8 cellular contexts compared by ENCODE assay signal in the genomic region with DNA sequence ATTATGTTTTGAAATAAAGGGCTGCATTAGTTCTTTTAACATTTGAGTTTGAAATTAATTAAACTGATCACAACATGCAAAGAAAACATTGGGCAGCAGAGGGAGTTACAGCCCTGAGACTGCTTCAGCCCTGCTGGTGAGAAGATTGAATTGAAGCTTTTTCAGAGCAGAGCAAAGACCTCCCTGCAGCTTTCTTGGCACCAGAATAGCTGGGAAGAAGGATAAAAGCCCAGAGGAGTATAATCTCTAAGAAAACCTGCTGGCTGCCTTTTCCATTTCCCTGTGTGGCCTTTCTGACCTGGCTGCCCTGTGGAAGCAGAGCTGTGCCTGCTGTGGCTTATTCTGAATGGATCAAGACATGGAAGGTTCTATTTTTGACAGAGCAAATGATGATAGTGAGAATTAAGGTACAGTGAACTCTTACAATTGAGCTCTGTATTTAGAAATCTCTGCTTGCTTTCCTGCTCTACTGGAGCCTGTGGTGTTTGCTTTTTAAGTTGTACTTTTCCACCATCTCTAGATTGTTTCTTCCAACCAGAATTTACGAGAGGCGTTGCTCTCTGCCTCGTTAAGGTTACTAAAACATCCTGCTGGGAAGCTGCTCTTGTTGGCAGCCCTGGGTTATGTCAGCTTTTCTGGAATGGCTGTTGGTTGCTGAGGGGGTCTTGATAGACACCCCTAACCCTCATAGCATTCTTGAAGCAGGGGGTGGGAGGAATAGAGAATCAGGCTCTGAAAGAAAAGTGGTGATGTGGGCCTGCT.
DNase-seq lines count a peak whose midpoint lies in the region; ATAC-seq, FAIRE-seq and TF ChIP-seq lines count a peak whose summit lies in the region.

No MANE protein-coding gene starts in this region.

- no peak for FAIRE-seq in HTR-8/SVneo (lab: Jason Lieb, UNC)

- no peak for ATAC-seq in GM19035 (IDR thresholded peaks at IDR 0.05; ENCODE audit: unreplicated experiment)

- no peaks in the 10 kb centered on the region for H3K9me2 ChIP-seq in OCI-LY1 (ENCODE audit: low read depth, low read length)

- H3K4me1 ChIP-seq in OCI-LY1 (ENCODE audit: insufficient read depth, low read length, severe bottlenecking), result no peaks in the 10 kb centered on the region

- peak overlapping the region; percentile 36 for H3K27ac Mint-ChIP-seq in stimulated activated naive CD8-positive, alpha-beta T cell treated with anti-CD3 and anti-CD28 coated beads, Interleukin-15, Interleukin-2, amounts not matched to agents 100 ng/mL and 50 ng/mL, for 24 hours

- peak; percentile 67 for DNase-seq in DMS53 treated with DMSO at 0.1 percent for 48 hours (lab: John Stamatoyannopoulos, UW; ENCODE audit: unreplicated experiment)
- peak; percentile 81 for DNase-seq in HTR-8/SVneo (ENCODE audit: insufficient read length, low spot score)
- peak; percentile 85 to 91 for DNase-seq in cardiac fibroblast (ENCODE audit: low read depth in 2 of 2)
- DNase-seq in iris pigment epithelial cell (ENCODE audit: low read depth), result peak; percentile 78
- no peak for DNase-seq in stimulated activated CD4-positive, alpha-beta T cell treated with anti-CD3 and anti-CD28 coated beads, Interleukin-15, amount 100 ng/mL, for 24 hours

- no peak overlapping the region for H3K27ac ChIP-seq in OCI-LY1 (ENCODE audit: low read depth, low read length, poor library complexity, severe bottlenecking)

- no peak overlapping the region for H3K9ac ChIP-seq in OCI-LY1 (ENCODE audit: low read length)

- TF ChIP-seq CTCF in OCI-LY1 (IDR thresholded peaks at IDR 0.05; ENCODE audit: low read length), result peak; percentile 68
- TF ChIP-seq CTCF in cardiac fibroblast (IDR thresholded peaks at IDR 0.05; ENCODE audit: low read depth, low read length), result peak; percentile 87

- no peaks in the 10 kb centered on the region for H3F3A ChIP-seq in OCI-LY1 (ENCODE audit: insufficient read depth, low read length)

- peaks cover 62% of the 10 kb centered on the region for H3K36me3 Mint-ChIP-seq in stimulated activated naive CD8-positive, alpha-beta T cell treated with anti-CD3 and anti-CD28 coated beads, Interleukin-15, Interleukin-2, amounts not matched to agents 100 ng/mL and 50 ng/mL, for 24 hours (ENCODE audit: low read depth)

- H3K4me3 ChIP-seq in OCI-LY1 (ENCODE audit: low read depth, low read length, poor library complexity, severe bottlenecking), result no peak overlapping the region
- H3K4me3 ChIP-seq in cardiac fibroblast (replicated peaks in 1 of 2; ENCODE audit: low read depth in 2 of 2, low read length in 2 of 2), result no peak overlapping the region

- H3K4me2 ChIP-seq in OCI-LY1 (ENCODE audit: low read length), result no peak overlapping the region

- H3K27me3 ChIP-seq in OCI-LY1 (ENCODE audit: insufficient read depth, low read length), result no peaks in the 10 kb centered on the region

- no peaks in the 10 kb centered on the region for H3K27me3 Mint-ChIP-seq in stimulated activated naive CD8-positive, alpha-beta T cell treated with anti-CD3 and anti-CD28 coated beads, Interleukin-15, Interleukin-2, amounts not matched to agents 100 ng/mL and 50 ng/mL, for 24 hours

- H3K4me3 Mint-ChIP-seq in stimulated activated naive CD8-positive, alpha-beta T cell treated with anti-CD3 and anti-CD28 coated beads, Interleukin-15, Interleukin-2, amounts not matched to agents 100 ng/mL and 50 ng/mL, for 24 hours, result no peak overlapping the region

- no peaks in the 10 kb centered on the region for H3K79me2 ChIP-seq in OCI-LY1 (ENCODE audit: insufficient read depth, low read length)

- peaks cover 64% of the 10 kb centered on the region for H3K36me3 ChIP-seq in OCI-LY1 (ENCODE audit: insufficient read depth, low read length)

- no peaks in the 10 kb centered on the region for H3K9me3 ChIP-seq in OCI-LY1 (ENCODE audit: low read length)

- no peaks in the 10 kb centered on the region for H3K9me3 Mint-ChIP-seq in stimulated activated naive CD8-positive, alpha-beta T cell treated with anti-CD3 and anti-CD28 coated beads, Interleukin-15, Interleukin-2, amounts not matched to agents 100 ng/mL and 50 ng/mL, for 24 hours

- no peaks in the 10 kb centered on the region; the same call in 1 of the 2 replicates for H4K20me1 ChIP-seq in OCI-LY1 (ENCODE audit: insufficient read depth, low read length)

- no peak overlapping the region for H2AFZ ChIP-seq in OCI-LY1 (ENCODE audit: low read length)

- peaks cover 3% of the 10 kb centered on the region for H3K4me1 Mint-ChIP-seq in stimulated activated naive CD8-positive, alpha-beta T cell treated with anti-CD3 and anti-CD28 coated beads, Interleukin-15, Interleukin-2, amounts not matched to agents 100 ng/mL and 50 ng/mL, for 24 hours (ENCODE audit: low read depth)
